Comparison of ENCODE assay signal across 23 cellular contexts in the genomic region with DNA sequence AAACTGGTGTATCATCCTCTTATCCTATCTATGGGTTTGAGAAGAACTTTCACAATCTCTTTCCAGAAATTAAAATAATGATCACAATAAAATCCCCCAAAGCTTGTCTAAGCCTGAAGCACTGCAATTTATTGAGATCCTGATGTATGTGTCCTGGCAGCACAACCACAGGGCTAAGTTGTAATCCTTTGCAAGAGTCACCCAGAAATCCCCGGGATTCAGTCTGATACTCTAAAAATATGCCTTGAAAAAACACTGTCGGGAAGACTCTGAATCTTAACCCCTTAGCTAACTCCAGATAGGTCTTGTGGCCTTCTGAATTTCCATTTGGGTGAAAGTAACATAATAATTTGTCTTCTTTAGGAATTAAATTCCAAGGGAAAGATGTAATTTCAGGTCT. TPM values are rescaled to one million over a fixed set of nuclear protein-coding genes. Genes with fewer than 3 reads are reported as not detected.
DNase-seq lines count a peak whose midpoint lies in the region; ATAC-seq and TF ChIP-seq lines count a peak whose summit lies in the region.
"Had no signal": no experiment of that assay in that cellular context is flagged by ENCODE, and none has a peak within 500 bp of the region (broad histone marks: within the 10 kb centered on the region; RNA-seq: fewer than 3 reads in every experiment).

No MANE protein-coding gene starts in this region.

- peak; percentile 7 for DNase-seq in EL
- DNase-seq in amniotic epithelial cell (ENCODE audit: low read depth), result peak; percentile 14
- DNase-seq in mesothelial cell of epicardium (ENCODE audit: low spot score in 2 of 2, unreplicated experiment in 2 of 2), result no peak
- DNase-seq in smooth muscle cell (lab: John Stamatoyannopoulos, UW; ENCODE audit: unreplicated experiment), result no peak
- no peak for DNase-seq in H7
- no peak for DNase-seq in NCI-H2081 (lab: John Stamatoyannopoulos, UW)
- DNase-seq: GOT3; MV-4-11; NCI-H1105 treated with DMSO at 0.1 percent for 48 hours; NCI-H2029 treated with DMSO at 0.1 percent for 48 hours; NCI-H2171; NCI-H345; NCI-H524; NCI-H774; NK-92 treated with Interleukin-12 subunit alpha and Interleukin-12 subunit beta, amount 100 ng/mL, for 24 hours had no signal

- TF ChIP-seq CTCF in mesothelial cell of epicardium (IDR thresholded peaks at IDR 0.05; ENCODE audit: unreplicated experiment) (no peak), smooth muscle cell (IDR thresholded peaks at IDR 0.05; ENCODE audit: borderline replicate concordance, insufficient read depth, poor library complexity, severe bottlenecking) (no peak)

- no peaks in the 10 kb centered on the region for H3K36me3 Mint-ChIP-seq in mesothelial cell of epicardium
- H3K36me3 Mint-ChIP-seq: IgD-negative memory B cell had no signal

- peak overlapping the region; percentile 95 for H3K27ac ChIP-seq in smooth muscle cell (ENCODE audit: low read depth)
- H3K27ac ChIP-seq: A549, SJCRH30 had no signal

- H3K79me2 ChIP-seq in smooth muscle cell (ENCODE audit: low read depth), result no peaks in the 10 kb centered on the region

- peak overlapping the region; percentile 98 for H3K27ac Mint-ChIP-seq in mesothelial cell of epicardium
- H3K27ac Mint-ChIP-seq: B cell, CD14-positive monocyte, IgD-negative memory B cell had no signal

- peak overlapping the region; percentile 71 for H3K4me2 ChIP-seq in smooth muscle cell
- H3K4me2 ChIP-seq: A549 had no signal

- H3K9me3 ChIP-seq in smooth muscle cell (replicated peaks; ENCODE audit: low read depth), result no peaks in the 10 kb centered on the region
- H3K9me3 ChIP-seq: A549, SJCRH30 had no signal

- no peaks in the 10 kb centered on the region for H3K9me3 Mint-ChIP-seq in mesothelial cell of epicardium
- H3K9me3 Mint-ChIP-seq: CD14-positive monocyte, IgD-negative memory B cell had no signal

- no peak overlapping the region for H3K4me3 Mint-ChIP-seq in mesothelial cell of epicardium
- H3K4me3 Mint-ChIP-seq: B cell, CD14-positive monocyte had no signal

- ATAC-seq in GM19452 (IDR thresholded peaks at IDR 0.05; ENCODE audit: unreplicated experiment), result no peak
- no peak for ATAC-seq in GM21515 (IDR thresholded peaks at IDR 0.05; ENCODE audit: unreplicated experiment)

- peaks cover 36% of the 10 kb centered on the region for H3K4me1 ChIP-seq in smooth muscle cell (ENCODE audit: low read depth)
- H3K4me1 ChIP-seq: A549 had no signal

- H3K36me3 ChIP-seq in smooth muscle cell (ENCODE audit: low read depth) (no peaks in the 10 kb centered on the region), H7 (replicated peaks; ENCODE audit: control insufficient read depth, insufficient read depth, low read length) (no peaks in the 10 kb centered on the region)
- H3K36me3 ChIP-seq: SJCRH30 had no signal

- H4K20me1 ChIP-seq in smooth muscle cell (ENCODE audit: low read depth), result no peaks in the 10 kb centered on the region

- H3K9ac ChIP-seq in smooth muscle cell (ENCODE audit: low read depth), result peak overlapping the region; percentile 72

- H3K4me1 Mint-ChIP-seq in mesothelial cell of epicardium, result peaks cover 80% of the 10 kb centered on the region
- H3K4me1 Mint-ChIP-seq: B cell, IgD-negative memory B cell had no signal

- H3K4me3 ChIP-seq in smooth muscle cell, result no peak overlapping the region
- H3K4me3 ChIP-seq in H7 (ENCODE audit: insufficient read depth, low read depth, low read length), result no peak overlapping the region
- H3K4me3 ChIP-seq: A549, SJCRH30 had no signal

- H3K27me3 Mint-ChIP-seq in mesothelial cell of epicardium (ENCODE audit: low read depth), result no peaks in the 10 kb centered on the region

- H2AFZ ChIP-seq in smooth muscle cell (ENCODE audit: low read depth), result no peak overlapping the region

- WGBS in smooth muscle cell (ENCODE audit: low lambda C conversion rate), result 2% methylated on average over 2 of the region's 2 CpGs

- H3K27me3 ChIP-seq in smooth muscle cell (ENCODE audit: low read depth) (no peaks in the 10 kb centered on the region), H7 (ENCODE audit: control insufficient read depth, insufficient read depth, low read length) (no peaks in the 10 kb centered on the region)
- H3K27me3 ChIP-seq: SJCRH30 had no signal

- H3F3A ChIP-seq in smooth muscle cell (ENCODE audit: low read depth), result peaks cover 32% of the 10 kb centered on the region

RNA-seq across cellular contexts. Expression of a gene that starts 40.3 kb away (rescaled TPM):
- total RNA-seq in mesothelial cell of epicardium (14.5 to 19.2 TPM (median 16.6 TPM) in 3 replicates), smooth muscle cell (144 and 160 TPM in 2 replicates)
- polyA plus RNA-seq in smooth muscle cell, result 138 and 170 TPM in 2 replicates
- total RNA-seq in H7 (2014; rRNA removed; shearing (Covaris generic)), result 1.0 and 1.2 TPM in 2 replicates
- total RNA-seq: B cell, M059J had no signal
- polyA plus RNA-seq: IgD-negative memory B cell had no signal

Comparison
In these comparisons a context has a peak if more than half of its experiments do, and no peak if none do; other contexts are left out.
1. DNase-seq: peak in EL (single experiment) and amniotic epithelial cell (single experiment); none in mesothelial cell of epicardium (0 of 2), smooth muscle cell (single experiment), H7 (single experiment) and NCI-H2081 (0 of 2).